Comparison of ENCODE assay signal across 18 cellular contexts in the genomic region with DNA sequence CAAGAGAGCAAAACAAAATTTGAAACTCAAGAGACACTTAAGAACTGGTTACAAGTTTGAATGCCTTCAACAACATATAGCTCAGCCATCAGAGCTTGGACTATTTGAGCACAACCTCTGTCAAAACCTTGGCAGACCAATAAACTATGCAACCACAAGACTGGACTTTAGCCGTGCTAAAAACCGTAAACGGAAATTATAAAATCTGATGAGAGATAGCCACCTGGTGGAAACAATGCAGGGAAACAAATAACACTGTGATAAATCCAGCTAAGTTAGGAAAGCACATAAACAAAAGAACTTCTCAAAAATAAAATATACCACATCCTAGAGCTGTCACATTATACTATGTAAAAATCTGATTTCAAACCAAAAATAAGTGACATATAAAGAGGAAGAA.
DNase-seq lines count a peak whose midpoint lies in the region; ATAC-seq and TF ChIP-seq lines count a peak whose summit lies in the region.
"Had no signal": no experiment of that assay in that cellular context is flagged by ENCODE, and none has a peak within 500 bp of the region (broad histone marks: within the 10 kb centered on the region; RNA-seq: fewer than 3 reads in every experiment).

No MANE protein-coding gene starts in this region.

- H3K9me3 ChIP-seq in OCI-LY1 (ENCODE audit: low read length) (no peaks in the 10 kb centered on the region), endodermal cell (ENCODE audit: control insufficient read depth, low read length) (no peaks in the 10 kb centered on the region)
- H3K9me3 ChIP-seq: vagina had no signal

- H3K4me3 ChIP-seq in OCI-LY1 (ENCODE audit: low read depth, low read length, poor library complexity, severe bottlenecking) (no peak overlapping the region), endodermal cell (ENCODE audit: low read length) (peak overlapping the region; percentile 73)
- H3K4me3 ChIP-seq: hepatocyte, skin epidermis, vagina had no signal

- H3K4me3 Mint-ChIP-seq in endodermal cell (peak overlapping the region; percentile 72), type B pancreatic cell (no peak overlapping the region), endothelial cell (ENCODE audit: unreplicated experiment) (no peak overlapping the region)
- H3K4me3 Mint-ChIP-seq: activated CD4-positive, alpha-beta T cell treated with anti-CD3 and anti-CD28 coated beads for 36 hours; memory B cell; naive thymus-derived CD8-positive, alpha-beta T cell had no signal

- no peak overlapping the region for H3K27ac ChIP-seq in OCI-LY1 (ENCODE audit: low read depth, low read length, poor library complexity, severe bottlenecking)
- H3K27ac ChIP-seq in endodermal cell (ENCODE audit: low read depth, low read length) = no peak overlapping the region
- H3K27ac ChIP-seq: hepatocyte, skin epidermis, vagina had no signal

- peak; percentile 18; the same call in 1 of the 2 replicates for TF ChIP-seq CTCF in OCI-LY1 (IDR thresholded peaks at IDR 0.05; ENCODE audit: low read length)
- TF ChIP-seq CTCF in endodermal cell (conservative IDR thresholded peaks at IDR 0.05) = peak; percentile 64
- TF ChIP-seq CTCF in type B pancreatic cell (conservative IDR thresholded peaks at IDR 0.05) = peak; percentile 41
- TF ChIP-seq CTCF in endothelial cell (IDR thresholded peaks at IDR 0.05; ENCODE audit: unreplicated experiment) = no peak

- no peaks in the 10 kb centered on the region for H3K9me2 ChIP-seq in OCI-LY1 (ENCODE audit: low read depth, low read length)

- H3F3A ChIP-seq in OCI-LY1 (ENCODE audit: insufficient read depth, low read length) = no peaks in the 10 kb centered on the region

- H3K9me3 Mint-ChIP-seq in endodermal cell = peaks cover 26% of the 10 kb centered on the region
- peaks cover 7% of the 10 kb centered on the region for H3K9me3 Mint-ChIP-seq in type B pancreatic cell
- H3K9me3 Mint-ChIP-seq in endothelial cell (ENCODE audit: unreplicated experiment) = no peaks in the 10 kb centered on the region

- no peaks in the 10 kb centered on the region for H4K20me1 ChIP-seq in OCI-LY1 (ENCODE audit: insufficient read depth, low read length)

- peak; percentile 28 for DNase-seq in HCEC 1CT
- no peak for DNase-seq in endodermal cell
- no peak for DNase-seq in type B pancreatic cell (ENCODE audit: extremely low spot score, unreplicated experiment)
- DNase-seq in activated T-cell treated with anti-CD3 and anti-CD28 coated beads for 4 hours = no peak
- no peak for DNase-seq in endothelial cell (ENCODE audit: low spot score)
- DNase-seq: activated CD4-positive, alpha-beta T cell treated with anti-CD3 and anti-CD28 coated beads for 36 hours; activated effector memory CD4-positive, alpha-beta T cell treated with Interleukin-2 at 50 U/mL for 16 hours; cerebellar nuclear complex; naive thymus-derived CD8-positive, alpha-beta T cell; NCI-H1436 treated with DMSO at 0.1 percent for 48 hours; SIG-M5; stimulated activated CD4-positive, alpha-beta T cell treated with anti-CD3 and anti-CD28 coated beads, Interleukin-4, amount 100 ng/mL, for 24 hours had no signal

- no peak overlapping the region; the same call in 1 of the 2 replicates for H2AFZ ChIP-seq in OCI-LY1 (ENCODE audit: low read length)
- H2AFZ ChIP-seq: hepatocyte had no signal

- H3K27me3 ChIP-seq in OCI-LY1 (ENCODE audit: insufficient read depth, low read length) = no peaks in the 10 kb centered on the region
- no peaks in the 10 kb centered on the region for H3K27me3 ChIP-seq in endodermal cell (ENCODE audit: control insufficient read depth, insufficient read depth, low read length, poor library complexity, severe bottlenecking)
- H3K27me3 ChIP-seq: hepatocyte, vagina had no signal

- H3K4me1 ChIP-seq in OCI-LY1 (ENCODE audit: insufficient read depth, low read length, severe bottlenecking) (peaks cover 15% of the 10 kb centered on the region), endodermal cell (ENCODE audit: control insufficient read depth, insufficient read depth, low read length) (no peaks in the 10 kb centered on the region)
- H3K4me1 ChIP-seq: vagina had no signal

- WGBS in endodermal cell (ENCODE audit: insufficient coverage in 1 of 2, insufficient read length in 1 of 2), 2 experiments = 77 to 80% methylated on average over 3 of the region's 3 CpGs

- H3K36me3 Mint-ChIP-seq in endodermal cell (ENCODE audit: low read depth) (peaks cover 10% of the 10 kb centered on the region), type B pancreatic cell (peaks cover 4% of the 10 kb centered on the region), endothelial cell (ENCODE audit: low read depth, unreplicated experiment) (no peaks in the 10 kb centered on the region)
- H3K36me3 Mint-ChIP-seq: memory B cell had no signal

- no peak overlapping the region; the same call in 1 of the 2 replicates for H3K9ac ChIP-seq in OCI-LY1 (ENCODE audit: low read length)
- H3K9ac ChIP-seq in endodermal cell (ENCODE audit: extremely low read depth, low read length, poor library complexity, severe bottlenecking) = no peak overlapping the region

- H3K27ac Mint-ChIP-seq in endodermal cell (no peak overlapping the region), type B pancreatic cell (no peak overlapping the region), endothelial cell (ENCODE audit: unreplicated experiment) (no peak overlapping the region)
- H3K27ac Mint-ChIP-seq: activated CD4-positive, alpha-beta T cell treated with anti-CD3 and anti-CD28 coated beads for 36 hours; memory B cell; naive thymus-derived CD8-positive, alpha-beta T cell had no signal

- H3K36me3 ChIP-seq in OCI-LY1 (ENCODE audit: insufficient read depth, low read length) = no peaks in the 10 kb centered on the region
- no peaks in the 10 kb centered on the region for H3K36me3 ChIP-seq in endodermal cell (ENCODE audit: control insufficient read depth, insufficient read depth, low read length)
- H3K36me3 ChIP-seq: vagina had no signal

- peaks cover 11% of the 10 kb centered on the region for H3K4me1 Mint-ChIP-seq in endodermal cell
- no peaks in the 10 kb centered on the region for H3K4me1 Mint-ChIP-seq in type B pancreatic cell (ENCODE audit: unreplicated experiment)
- H3K4me1 Mint-ChIP-seq in endothelial cell (ENCODE audit: unreplicated experiment) = no peaks in the 10 kb centered on the region
- H3K4me1 Mint-ChIP-seq: activated CD4-positive, alpha-beta T cell treated with anti-CD3 and anti-CD28 coated beads for 36 hours; memory B cell; naive thymus-derived CD8-positive, alpha-beta T cell had no signal

- no peak overlapping the region for H3K4me2 ChIP-seq in OCI-LY1 (ENCODE audit: low read length)

- peaks cover 3% of the 10 kb centered on the region for H3K27me3 Mint-ChIP-seq in endodermal cell (ENCODE audit: insufficient read depth)
- no peaks in the 10 kb centered on the region for H3K27me3 Mint-ChIP-seq in type B pancreatic cell
- no peaks in the 10 kb centered on the region for H3K27me3 Mint-ChIP-seq in endothelial cell (ENCODE audit: unreplicated experiment)
- H3K27me3 Mint-ChIP-seq: activated CD4-positive, alpha-beta T cell treated with anti-CD3 and anti-CD28 coated beads for 36 hours; memory B cell; naive thymus-derived CD8-positive, alpha-beta T cell had no signal

- no peaks in the 10 kb centered on the region for H3K79me2 ChIP-seq in OCI-LY1 (ENCODE audit: insufficient read depth, low read length)
- H3K79me2 ChIP-seq: hepatocyte had no signal

- no peak for ATAC-seq in HG02840 (IDR thresholded peaks at IDR 0.05; ENCODE audit: low FRiP score, unreplicated experiment)
- ATAC-seq: activated CD4-positive, alpha-beta T cell treated with anti-CD3 and anti-CD28 coated beads for 36 hours; naive thymus-derived CD8-positive, alpha-beta T cell had no signal
